Comparison of ENCODE assay signal across 22 cellular contexts in genomic region chr10:102283890-102284289, GRCh38. TPM values are rescaled to one million over a fixed set of nuclear protein-coding genes. Genes with fewer than 3 reads are reported as not detected.
DNase-seq lines count a peak whose midpoint lies in the region; ATAC-seq and TF ChIP-seq lines count a peak whose summit lies in the region.
"Had no signal": no experiment of that assay in that cellular context is flagged by ENCODE, and none has a peak within 500 bp of the region (broad histone marks: within the 10 kb centered on the region; RNA-seq: fewer than 3 reads in every experiment).

No MANE protein-coding gene starts in this region.

- no peaks in the 10 kb centered on the region for H3K36me3 ChIP-seq in CD8-positive, alpha-beta T cell (ENCODE audit: insufficient read depth, low read length)
- no peaks in the 10 kb centered on the region for H3K36me3 ChIP-seq in right lobe of liver

- CTCF ChIA-PET in CD8-positive, alpha-beta T cell (lab: Charles Lee): interaction anchor here (1.2 kb wide), 1 partner anchor 299 kb away, joined by 4 read pairs; no protein-coding TSS in a partner anchor

- 16% methylated on average over 2 of the region's 2 CpGs for WGBS in right lobe of liver (ENCODE audit: insufficient coverage, low coverage, low lambda C conversion rate, missing lambda C conversion rate)

- no peak for ATAC-seq in CD8-positive, alpha-beta T cell
- ATAC-seq in right lobe of liver: peak; percentile 67 to 91 (median 79)
- ATAC-seq: stimulated activated naive CD8-positive, alpha-beta T cell treated with anti-CD3 and anti-CD28 coated beads, Interleukin-15, amount 100 ng/mL, for 72 hours had no signal

- H3K4me3 Mint-ChIP-seq in activated T-cell treated with anti-CD3 and anti-CD28 coated beads, Interleukin-2, amount 50 U/mL, for 24 hours: peak overlapping the region; percentile 22
- H3K4me3 Mint-ChIP-seq in CD8-positive, alpha-beta T cell: no peak overlapping the region
- H3K4me3 Mint-ChIP-seq in activated T-helper 2 cell treated with anti-CD3 and anti-CD28 coated beads, Interferon-gamma antibody, Interleukin-2, Interleukin-4, amounts not matched to agents 10 μg/mL and 5 μg/mL and 100 μg/mL, durations not matched to agents 14 hours and 24 hours and 36 hours (ENCODE audit: low read depth): peak overlapping the region; percentile 54
- H3K4me3 Mint-ChIP-seq: HFFc6 had no signal

- TF ChIP-seq POLR2A in right lobe of liver (IDR thresholded peaks at IDR 0.05): no peak

- no peaks in the 10 kb centered on the region for H3K27me3 ChIP-seq in CD8-positive, alpha-beta T cell (ENCODE audit: insufficient read depth, low read length)
- no peaks in the 10 kb centered on the region for H3K27me3 ChIP-seq in right lobe of liver
- H3K27me3 ChIP-seq: BLaER1 treated with 17β-estradiol and CSF1 and Interleukin-3, amounts not matched to agents 10 nM and 100 nM; upper lobe of left lung had no signal

- peaks cover 85% of the 10 kb centered on the region for H3K4me1 Mint-ChIP-seq in activated T-cell treated with anti-CD3 and anti-CD28 coated beads, Interleukin-2, amount 50 U/mL, for 24 hours (ENCODE audit: low read depth)
- H3K4me1 Mint-ChIP-seq in CD8-positive, alpha-beta T cell (ENCODE audit: low read depth): peaks cover 60% of the 10 kb centered on the region
- H3K4me1 Mint-ChIP-seq in activated T-helper 2 cell treated with anti-CD3 and anti-CD28 coated beads, Interferon-gamma antibody, Interleukin-2, Interleukin-4, amounts not matched to agents 10 μg/mL and 5 μg/mL and 100 μg/mL, durations not matched to agents 14 hours and 24 hours and 36 hours (ENCODE audit: low read depth): peaks cover 66% of the 10 kb centered on the region

- no peaks in the 10 kb centered on the region for H3K9me3 ChIP-seq in CD8-positive, alpha-beta T cell (ENCODE audit: low read length)
- no peaks in the 10 kb centered on the region for H3K9me3 ChIP-seq in right lobe of liver
- H3K9me3 ChIP-seq: BLaER1 treated with 17β-estradiol and CSF1 and Interleukin-3, amounts not matched to agents 10 nM and 100 nM; upper lobe of left lung had no signal

- no peaks in the 10 kb centered on the region for H3K9me3 Mint-ChIP-seq in activated T-cell treated with anti-CD3 and anti-CD28 coated beads, Interleukin-2, amount 50 U/mL, for 24 hours
- no peaks in the 10 kb centered on the region for H3K9me3 Mint-ChIP-seq in CD8-positive, alpha-beta T cell
- no peaks in the 10 kb centered on the region for H3K9me3 Mint-ChIP-seq in activated T-helper 2 cell treated with anti-CD3 and anti-CD28 coated beads, Interferon-gamma antibody, Interleukin-2, Interleukin-4, amounts not matched to agents 10 μg/mL and 5 μg/mL and 100 μg/mL, durations not matched to agents 14 hours and 24 hours and 36 hours
- H3K9me3 Mint-ChIP-seq: HFFc6; stimulated activated naive CD8-positive, alpha-beta T cell treated with anti-CD3 and anti-CD28 coated beads, Interleukin-15, amount 100 ng/mL, for 72 hours had no signal

- no peaks in the 10 kb centered on the region for H3K27me3 Mint-ChIP-seq in activated T-cell treated with anti-CD3 and anti-CD28 coated beads, Interleukin-2, amount 50 U/mL, for 24 hours
- H3K27me3 Mint-ChIP-seq in CD8-positive, alpha-beta T cell (ENCODE audit: low read depth): no peaks in the 10 kb centered on the region
- H3K27me3 Mint-ChIP-seq in activated T-helper 2 cell treated with anti-CD3 and anti-CD28 coated beads, Interferon-gamma antibody, Interleukin-2, Interleukin-4, amounts not matched to agents 10 μg/mL and 5 μg/mL and 100 μg/mL, durations not matched to agents 14 hours and 24 hours and 36 hours (ENCODE audit: low read depth): no peaks in the 10 kb centered on the region
- H3K27me3 Mint-ChIP-seq: stimulated activated naive CD8-positive, alpha-beta T cell treated with anti-CD3 and anti-CD28 coated beads, Interleukin-15, amount 100 ng/mL, for 72 hours had no signal

- POLR2A ChIA-PET in CD8-positive, alpha-beta T cell (lab: Charles Lee): interaction anchor here (1.3 kb wide), 1 partner anchor 10 kb away, joined by 3 read pairs; no protein-coding TSS in a partner anchor

- H3K27ac Mint-ChIP-seq in activated T-cell treated with anti-CD3 and anti-CD28 coated beads, Interleukin-2, amount 50 U/mL, for 24 hours: peak overlapping the region; percentile 89
- peak overlapping the region; percentile 15 for H3K27ac Mint-ChIP-seq in CD8-positive, alpha-beta T cell
- H3K27ac Mint-ChIP-seq in activated T-helper 2 cell treated with anti-CD3 and anti-CD28 coated beads, Interferon-gamma antibody, Interleukin-2, Interleukin-4, amounts not matched to agents 10 μg/mL and 5 μg/mL and 100 μg/mL, durations not matched to agents 14 hours and 24 hours and 36 hours: peak overlapping the region; percentile 84
- H3K27ac Mint-ChIP-seq: HFFc6 had no signal

- H3K4me1 ChIP-seq in CD8-positive, alpha-beta T cell (ENCODE audit: insufficient read depth, low read length): peaks cover 23% of the 10 kb centered on the region
- peaks cover 0 to 18% (median 10%) of the 10 kb centered on the region in 4 donors for H3K4me1 ChIP-seq in right lobe of liver

- H3K36me3 Mint-ChIP-seq in activated T-cell treated with anti-CD3 and anti-CD28 coated beads, Interleukin-2, amount 50 U/mL, for 24 hours (ENCODE audit: low read depth): peaks cover 69% of the 10 kb centered on the region
- H3K36me3 Mint-ChIP-seq in CD8-positive, alpha-beta T cell: peaks cover 51% of the 10 kb centered on the region
- peaks cover 30% of the 10 kb centered on the region for H3K36me3 Mint-ChIP-seq in activated T-helper 2 cell treated with anti-CD3 and anti-CD28 coated beads, Interferon-gamma antibody, Interleukin-2, Interleukin-4, amounts not matched to agents 10 μg/mL and 5 μg/mL and 100 μg/mL, durations not matched to agents 14 hours and 24 hours and 36 hours (ENCODE audit: low read depth)

- no peak for TF ChIP-seq CTCF in CD8-positive, alpha-beta T cell (IDR thresholded peaks at IDR 0.05)
- TF ChIP-seq CTCF in right lobe of liver (IDR thresholded peaks at IDR 0.05): no peak

- H3K4me3 ChIP-seq in CD8-positive, alpha-beta T cell (ENCODE audit: low read depth, low read length): no peak overlapping the region
- no peak overlapping the region for H3K4me3 ChIP-seq in right lobe of liver
- H3K4me3 ChIP-seq: BLaER1 treated with 17β-estradiol and CSF1 and Interleukin-3, amounts not matched to agents 10 nM and 100 nM; upper lobe of left lung had no signal

- no peak for DNase-seq in activated T-cell treated with anti-CD3 and anti-CD28 coated beads, Interleukin-2, amount 50 U/mL, for 24 hours
- no peak for DNase-seq in activated T-cell treated with anti-CD3 and anti-CD28 coated beads for 4 hours
- DNase-seq in CD8-positive, alpha-beta T cell: no peak
- no peak for DNase-seq in activated T-helper 2 cell treated with anti-CD3 and anti-CD28 coated beads, Interferon-gamma antibody, Interleukin-2, Interleukin-4, amounts not matched to agents 10 μg/mL and 5 μg/mL and 100 μg/mL, durations not matched to agents 14 hours and 24 hours and 36 hours (ENCODE audit: low spot score)
- DNase-seq in right lobe of liver: no peak
- no peak for DNase-seq in stimulated activated CD4-positive, alpha-beta T cell treated with anti-CD3 and anti-CD28 coated beads, Interleukin-4, amount 100 ng/mL, for 24 hours
- no peak for DNase-seq in NCI-H2227 treated with DMSO at 0.1 percent for 48 hours (lab: John Stamatoyannopoulos, UW)
- no peak for DNase-seq in NCI-H187 treated with DMSO at 0.1 percent for 48 hours (lab: John Stamatoyannopoulos, UW)
- DNase-seq: aorta; DMS153; HFFc6; NCI-H1048; NCI-H2107; NCI-H69; SHP77; stimulated activated CD4-positive, alpha-beta T cell treated with anti-CD3 and anti-CD28 coated beads, Interleukin-15, amount 100 ng/mL, for 24 hours; stimulated activated naive CD8-positive, alpha-beta T cell treated with anti-CD3 and anti-CD28 coated beads, Interleukin-15, amount 100 ng/mL, for 72 hours; upper lobe of left lung had no signal

- no peak overlapping the region for H3K27ac ChIP-seq in CD8-positive, alpha-beta T cell (ENCODE audit: low read depth, low read length)
- peak overlapping the region in 1 of 3 donors; percentile 79 for H3K27ac ChIP-seq in right lobe of liver
- H3K27ac ChIP-seq: BLaER1 treated with 17β-estradiol and CSF1 and Interleukin-3, amounts not matched to agents 10 nM and 100 nM; KMS-11; upper lobe of left lung had no signal

- intact Hi-C loops in CD8-positive, alpha-beta T cell (cut with DNase I, micrococcal nuclease): loop anchor here in 1 of 2 experiments (5.0 kb wide), 1 partner anchor 33 kb away; no protein-coding TSS in a partner anchor
- intact Hi-C loops in activated T-helper 2 cell treated with anti-CD3 and anti-CD28 coated beads, Interferon-gamma antibody, Interleukin-2, Interleukin-4, amounts not matched to agents 10 μg/mL and 5 μg/mL and 100 μg/mL, durations not matched to agents 14 hours and 24 hours and 36 hours (cut with micrococcal nuclease): loop anchor here (1.0 kb wide), 1 partner anchor 16 kb away; no protein-coding TSS in a partner anchor
- intact Hi-C loops in right lobe of liver (cut with DNase I): no loop called here

RNA-seq across cellular contexts. Expression of gene GBF1, which starts 38.6 kb away (rescaled TPM):
- total RNA-seq in CD8-positive, alpha-beta T cell: 10 to 100 TPM; 26.7 to 31.3 TPM
- total RNA-seq in activated T-helper 2 cell treated with anti-CD3 and anti-CD28 coated beads, Interferon-gamma antibody, Interleukin-2, Interleukin-4, amounts not matched to agents 10 μg/mL and 5 μg/mL and 100 μg/mL, durations not matched to agents 14 hours and 24 hours and 36 hours: 47.9 and 49.2 TPM in 2 replicates
- total RNA-seq in right lobe of liver: 10 to 100 TPM; 22.6 to 27.2 (median 23.7) TPM

RNA-seq across cellular contexts. Expression of gene PITX3, which starts 42.6 kb away (rescaled TPM):
- total RNA-seq in CD8-positive, alpha-beta T cell: not detected
- total RNA-seq in activated T-helper 2 cell treated with anti-CD3 and anti-CD28 coated beads, Interferon-gamma antibody, Interleukin-2, Interleukin-4, amounts not matched to agents 10 μg/mL and 5 μg/mL and 100 μg/mL, durations not matched to agents 14 hours and 24 hours and 36 hours: 0.30 and 0.46 TPM in 2 replicates
- not detected for total RNA-seq in right lobe of liver
- total RNA-seq: A673, aorta, chondrocyte had no signal

RNA-seq across cellular contexts. Expression of gene ELOVL3, which starts 57.8 kb away (rescaled TPM):
- total RNA-seq in CD8-positive, alpha-beta T cell: not detected
- total RNA-seq in activated T-helper 2 cell treated with anti-CD3 and anti-CD28 coated beads, Interferon-gamma antibody, Interleukin-2, Interleukin-4, amounts not matched to agents 10 μg/mL and 5 μg/mL and 100 μg/mL, durations not matched to agents 14 hours and 24 hours and 36 hours: not detected in 2 replicates
- total RNA-seq in right lobe of liver: not detected
- total RNA-seq: A673, aorta, chondrocyte had no signal

Comparison
In these comparisons a context has a peak if more than half of its experiments do, and no peak if none do; other contexts are left out.
1. H3K27ac Mint-ChIP-seq: peak in every context shown above with its lines; median percentile 89 in activated T-cell treated with anti-CD3 and anti-CD28 coated beads, Interleukin-2, amount 50 U/mL, for 24 hours; 84 in activated T-helper 2 cell treated with anti-CD3 and anti-CD28 coated beads, Interferon-gamma antibody, Interleukin-2, Interleukin-4, amounts not matched to agents 10 μg/mL and 5 μg/mL and 100 μg/mL, durations not matched to agents 14 hours and 24 hours and 36 hours; 15 in CD8-positive, alpha-beta T cell.